1 cellular context compared by ENCODE assay signal in genomic region chr20:64162239-64162621, GRCh38.
A peak's percentile ranks its signal among the peaks of the same experiment; 100 is the strongest.
TF ChIP-seq lines count a peak whose summit lies in the region.

No MANE protein-coding gene starts in this region.

TF ChIP-seq in GM12878, 131 proteins besides CTCF, POLR2A, EP300 and RAD21:
- TF ChIP-seq SIN3A (IDR thresholded peaks at IDR 0.05; ENCODE audit: low read depth, low read length) (no peak), SP1 (IDR thresholded peaks at IDR 0.05; ENCODE audit: low read depth, low read length) (no peak), DPF2 (IDR thresholded peaks at IDR 0.05) (0 out of 2 replicates have a peak, but pooled peaks have one; percentile 31), SPI1 (IDR thresholded peaks at IDR 0.05; ENCODE audit: borderline replicate concordance, insufficient read depth, low read depth, low read length) (peak; percentile 85), RELA (IDR thresholded peaks at IDR 0.05; ENCODE audit: borderline replicate concordance, partially characterized antibody) (no peak), NFXL1 (IDR thresholded peaks at IDR 0.05; ENCODE audit: borderline replicate concordance) (no peak)
